In genomic region chr1:81948495-81948894, GRCh38 we compare ENCODE assay signal across 15 cellular contexts.
DNase-seq lines count a peak whose midpoint lies in the region; TF ChIP-seq lines count a peak whose summit lies in the region.
"Had no signal": no experiment of that assay in that cellular context is flagged by ENCODE, and none has a peak within 500 bp of the region (broad histone marks: within the 10 kb centered on the region; RNA-seq: fewer than 3 reads in every experiment).

No MANE protein-coding gene starts in this region.

- 60 to 83% methylated on average over 1 of the region's 2 CpGs for WGBS in ectodermal cell, 2 experiments

- peak overlapping the region; percentile 17 for H3K27ac ChIP-seq in ectodermal cell (ENCODE audit: insufficient read depth, low read depth, low read length, poor library complexity, severe bottlenecking)
- H3K27ac ChIP-seq in neural cell (ENCODE audit: low read length) = no peak overlapping the region

- TF ChIP-seq EP300 in neural cell (conservative IDR thresholded peaks at IDR 0.05; ENCODE audit: poor library complexity, severe bottlenecking) = peak; percentile 93

- H3K9me3 ChIP-seq in ectodermal cell (ENCODE audit: control insufficient read depth, low read length) (no peaks in the 10 kb centered on the region), neural cell (ENCODE audit: low read length) (no peaks in the 10 kb centered on the region)

- H3F3A ChIP-seq in neural cell (ENCODE audit: insufficient read depth, low read length, poor library complexity, severe bottlenecking) = no peaks in the 10 kb centered on the region

- H3K4me1 ChIP-seq in ectodermal cell (ENCODE audit: control insufficient read depth, insufficient read depth, low read length) = peaks cover 10% of the 10 kb centered on the region

- no peak for TF ChIP-seq RAD21 in neural cell (conservative IDR thresholded peaks at IDR 0.05)

- H3K4me3 ChIP-seq in ectodermal cell (ENCODE audit: insufficient read depth, low read depth, low read length) (no peak overlapping the region), neural cell (ENCODE audit: low read length) (no peak overlapping the region)
- H3K4me3 ChIP-seq: GM12878, GM23338 had no signal

- H3K27me3 ChIP-seq in ectodermal cell (ENCODE audit: control insufficient read depth, insufficient read depth, low read length, poor library complexity, severe bottlenecking) (no peaks in the 10 kb centered on the region), neural cell (ENCODE audit: insufficient read depth, low read depth, low read length) (no peaks in the 10 kb centered on the region)

- no peak overlapping the region for H3K4me2 ChIP-seq in neural cell (ENCODE audit: low read length)
- H3K4me2 ChIP-seq: GM23338 had no signal

- H3K36me3 ChIP-seq in ectodermal cell (ENCODE audit: control insufficient read depth, insufficient read depth, low read length) (peaks cover 25% of the 10 kb centered on the region), neural cell (ENCODE audit: insufficient read depth, low read length) (no peaks in the 10 kb centered on the region)

- peaks cover 62% of the 10 kb centered on the region for H3K79me2 ChIP-seq in neural cell (replicated peaks; ENCODE audit: insufficient read depth, low read length)

- no peak overlapping the region for H2AFZ ChIP-seq in neural cell (ENCODE audit: low read depth, low read length)
- H2AFZ ChIP-seq: GM23338 had no signal

- no peaks in the 10 kb centered on the region for H3K9me2 ChIP-seq in neural cell (ENCODE audit: insufficient read depth, low read length)

- H3K9ac ChIP-seq in neural cell (ENCODE audit: low read length) = no peak overlapping the region

- DNase-seq in NCI-H2171 treated with DMSO at 0.1 percent for 48 hours (lab: John Stamatoyannopoulos, UW) = peak; percentile 68
- DNase-seq in NCI-H2171 (lab: John Stamatoyannopoulos, UW) = no peak
- DNase-seq in NCI-H1092 (lab: John Stamatoyannopoulos, UW) = no peak
- DNase-seq in NCI-H526 treated with DMSO at 0.1 percent for 48 hours (lab: John Stamatoyannopoulos, UW) = no peak
- no peak for DNase-seq in NK-92 treated with Interleukin-12 subunit alpha and Interleukin-12 subunit beta, amount 100 ng/mL, for 24 hours (lab: John Stamatoyannopoulos, UW)
- DNase-seq: C1 segment of cervical spinal cord; Calu3; CD4-positive, alpha-beta T cell; DMS 273 treated with DMSO at 0.1 percent for 48 hours; DMS79; H9 had no signal

- H4K20me1 ChIP-seq in neural cell (ENCODE audit: insufficient read depth) = no peaks in the 10 kb centered on the region

- no peak for TF ChIP-seq CTCF in neural cell (IDR thresholded peaks at IDR 0.05; ENCODE audit: poor library complexity, severe bottlenecking)

TF ChIP-seq in neural cell, 6 proteins besides CTCF, POLR2A, EP300 and RAD21:
- TF ChIP-seq POLR2AphosphoS5 (IDR thresholded peaks at IDR 0.05) (peak; percentile 79), EZH2 (IDR thresholded peaks at IDR 0.05; ENCODE audit: borderline replicate concordance, insufficient read depth, low read length, poor library complexity, severe bottlenecking) (no peak), TAF1 (IDR thresholded peaks at IDR 0.05; ENCODE audit: low read depth) (no peak)
TF ChIP-seq in neural cell: peak in this region for 1.
